ENCODE assay signal across 8 cellular contexts in genomic region chr3:195909294-195909644, GRCh38. TPM values are rescaled to one million over a fixed set of nuclear protein-coding genes. Genes with fewer than 3 reads are reported as not detected.
DNase-seq lines count a peak whose midpoint lies in the region; ATAC-seq and TF ChIP-seq lines count a peak whose summit lies in the region.

No MANE protein-coding gene starts in this region.

- peaks cover 39% of the 10 kb centered on the region for H3K79me2 ChIP-seq in SK-N-SH (ENCODE audit: insufficient read depth)

- no peaks in the 10 kb centered on the region for H3K36me3 Mint-ChIP-seq in activated T-cell treated with anti-CD3 and anti-CD28 coated beads, Interleukin-2, amount 50 U/mL, for 4 hours (ENCODE audit: insufficient read depth)

- no peaks in the 10 kb centered on the region for H3K9me3 ChIP-seq in SK-N-SH

- peaks cover 6% of the 10 kb centered on the region for H3F3A ChIP-seq in SK-N-SH (replicated peaks; ENCODE audit: insufficient read depth)

- no peaks in the 10 kb centered on the region for H3K9me2 ChIP-seq in SK-N-SH

- H3K9ac ChIP-seq in SK-N-SH = no peak overlapping the region

- H3K36me3 ChIP-seq in SK-N-SH (replicated peaks in 1 of 2; ENCODE audit: control insufficient read depth in 1 of 2, insufficient read depth in 2 of 2, low read length in 1 of 2) = no peaks in the 10 kb centered on the region

- H3K4me2 ChIP-seq in SK-N-SH = no peak overlapping the region; the same call in 1 of the 2 replicates

- peak; percentile 31 to 32 for ATAC-seq in activated T-cell treated with anti-CD3 and anti-CD28 coated beads, Interleukin-2, amount 50 U/mL, for 4 hours
- peak; percentile 14 for ATAC-seq in HG02973 (IDR thresholded peaks at IDR 0.05; ENCODE audit: unreplicated experiment)
- peak; percentile 0 to 10 for ATAC-seq in left cardiac atrium

- POLR2A ChIA-PET in SK-N-SH (lab: Yijun Ruan, JAX) = no interaction called here

- H3K4me1 Mint-ChIP-seq in activated T-cell treated with anti-CD3 and anti-CD28 coated beads, Interleukin-2, amount 50 U/mL, for 4 hours (ENCODE audit: low read depth) = peaks cover 43% of the 10 kb centered on the region

- peak overlapping the region; percentile 43 for H3K4me3 Mint-ChIP-seq in activated T-cell treated with anti-CD3 and anti-CD28 coated beads, Interleukin-2, amount 50 U/mL, for 4 hours

- CTCF ChIA-PET in SK-N-SH (lab: Yijun Ruan, JAX) = interaction anchor here (4.0 to 29.0 kb wide), 2 partner anchors 15 to 53 kb away, joined by 67 to 606 read pairs; no protein-coding TSS in a partner anchor

- WGBS in SK-N-SH (ENCODE audit: low lambda C conversion rate) = 0% methylated on average over 9 of the region's 47 CpGs

- H3K9me3 Mint-ChIP-seq in activated T-cell treated with anti-CD3 and anti-CD28 coated beads, Interleukin-2, amount 50 U/mL, for 4 hours = no peaks in the 10 kb centered on the region

- H4K20me1 ChIP-seq in SK-N-SH (ENCODE audit: insufficient read depth) = peaks cover 20% of the 10 kb centered on the region

- H3K27me3 Mint-ChIP-seq in activated T-cell treated with anti-CD3 and anti-CD28 coated beads, Interleukin-2, amount 50 U/mL, for 4 hours (ENCODE audit: low read depth) = no peaks in the 10 kb centered on the region

- DNase-seq in activated T-cell treated with anti-CD3 and anti-CD28 coated beads, Interleukin-2, amount 50 U/mL, for 4 hours = no peak
- DNase-seq in activated T-cell treated with anti-CD3 and anti-CD28 coated beads, Interleukin-2, amount 50 U/mL, for 1 hour = no peak
- DNase-seq in SK-N-SH (no peak), left cardiac atrium (peak; percentile 33), substantia nigra (lab: John Stamatoyannopoulos, UW) (peak in 2 of 49 donors; percentile 68 to 74), HK-2 (ENCODE audit: unreplicated experiment) (no peak), NCI-H524 treated with DMSO at 0.1 percent for 48 hours (lab: John Stamatoyannopoulos, UW) (no peak)

- H3K4me1 ChIP-seq in SK-N-SH (ENCODE audit: control insufficient read depth in 1 of 2, insufficient read depth in 2 of 2, low read depth in 1 of 2, low read length in 1 of 2) = peaks cover 9 to 28% of the 10 kb centered on the region in 2 experiments; a peak in 2 of 4 replicates

- H3K27ac ChIP-seq in SK-N-SH (ENCODE audit: low read depth in 2 of 2, low read length in 1 of 2) (peak overlapping the region in 1 of 2 experiments; percentile 56; a peak in 2 of 4 replicates), substantia nigra (ENCODE audit: low read depth, low read length, poor library complexity, severe bottlenecking) (peak overlapping the region; percentile 49)

- TF ChIP-seq EP300 in SK-N-SH (IDR thresholded peaks at IDR 0.05; ENCODE audit: borderline replicate concordance in 1 of 2, low read depth in 1 of 2, low read length in 1 of 2) = no peak

- intact Hi-C loops in left cardiac atrium (cut with DNase I) = no loop called here

- peak overlapping the region; percentile 65 to 72 for H3K4me3 ChIP-seq in SK-N-SH (ENCODE audit: low read depth in 2 of 2, low read length in 1 of 2)

- no peak overlapping the region for H2AFZ ChIP-seq in SK-N-SH (ENCODE audit: low read depth)

- no peak for TF ChIP-seq RAD21 in SK-N-SH (IDR thresholded peaks at IDR 0.05; ENCODE audit: low read length)

- TF ChIP-seq CTCF in SK-N-SH (IDR thresholded peaks at IDR 0.05) = 0 out of 2 replicates have a peak, but pooled peaks have one; percentile 9

- no peaks in the 10 kb centered on the region for H3K27me3 ChIP-seq in SK-N-SH (ENCODE audit: insufficient read depth)

TF ChIP-seq in SK-N-SH, 30 proteins besides CTCF, POLR2A, EP300 and RAD21:
- TF ChIP-seq FOSL2 (IDR thresholded peaks at IDR 0.05; ENCODE audit: borderline replicate concordance, low read depth) (no peak), MEF2A (IDR thresholded peaks at IDR 0.05; ENCODE audit: borderline replicate concordance, low read depth) (no peak)

RNA-seq across cellular contexts. Expression of gene TNK2, which starts 0.9 kb away (rescaled TPM):
- total RNA-seq in activated T-cell treated with anti-CD3 and anti-CD28 coated beads, Interleukin-2, amount 50 U/mL, for 4 hours = 10 to 100 TPM; 33.3 to 41.2 (median 40.7) TPM
- polyA plus RNA-seq in SK-N-SH (2012; rRNA removed) = 11.3 and 17.3 TPM in 2 replicates
- 5.5 and 10.9 TPM in 2 replicates for polyA plus RNA-seq in SK-N-SH (2012; cell fraction: cytosol; rRNA removed)
- 119 and 155 TPM in 2 replicates for polyA plus RNA-seq in SK-N-SH (2012; cell fraction: nucleus; rRNA removed)
- total RNA-seq in left cardiac atrium = 10 to 100 TPM; 47.6 to 50.4 TPM
